Comparison of ENCODE assay signal across 8 cellular contexts in the genomic region with DNA sequence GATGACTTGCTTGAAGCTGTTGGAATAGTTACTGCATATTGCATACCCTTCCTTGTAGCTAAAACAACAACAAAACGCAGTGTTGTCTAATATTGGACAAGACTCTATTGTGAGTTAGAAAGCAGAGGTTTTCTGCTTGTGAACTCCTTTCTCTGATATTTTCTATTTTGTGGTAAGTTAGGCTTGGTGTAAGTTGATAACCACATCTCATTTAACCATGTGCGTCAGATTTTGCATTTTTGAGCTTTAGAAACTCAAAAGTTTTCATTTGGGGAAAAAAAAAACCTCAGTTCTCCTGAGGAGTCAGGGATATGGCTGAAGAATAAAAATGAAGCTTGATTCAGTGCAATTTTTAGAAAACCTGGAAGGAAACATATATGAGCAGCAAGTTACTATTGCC. TPM values are rescaled to one million over a fixed set of nuclear protein-coding genes. Genes with fewer than 3 reads are reported as not detected.
DNase-seq lines count a peak whose midpoint lies in the region; ATAC-seq, FAIRE-seq and TF ChIP-seq lines count a peak whose summit lies in the region.

No MANE protein-coding gene starts in this region.

- H3K79me2 ChIP-seq in keratinocyte (ENCODE audit: control insufficient read depth, insufficient read depth, low read length), result peaks cover 64% of the 10 kb centered on the region

- H2BK20ac ChIP-seq in IMR-90 (ENCODE audit: low read depth, low read length), result no peak overlapping the region

- CTCF ChIA-PET in IMR-90 (lab: Yijun Ruan, JAX), result no interaction called here

- H3K27ac Mint-ChIP-seq in activated naive CD8-positive, alpha-beta T cell treated with anti-CD3 and anti-CD28 coated beads, Interleukin-2, amount 50 U/mL, for 24 hours, result peak overlapping the region; percentile 78

- no peaks in the 10 kb centered on the region for H3K9me3 ChIP-seq in IMR-90 (ENCODE audit: control insufficient read depth, insufficient read depth, low read length)
- no peaks in the 10 kb centered on the region for H3K9me3 ChIP-seq in keratinocyte (ENCODE audit: control insufficient read depth, low read depth, low read length)
- no peaks in the 10 kb centered on the region for H3K9me3 ChIP-seq in stomach smooth muscle (ENCODE audit: control insufficient read depth in 2 of 2, low read length in 2 of 2)

- peak overlapping the region; percentile 91 for H3K23ac ChIP-seq in IMR-90 (ENCODE audit: low read depth, low read length)

- H2BK15ac ChIP-seq in IMR-90 (ENCODE audit: low read depth, low read length), result no peak overlapping the region

- H3K4me1 Mint-ChIP-seq in activated naive CD8-positive, alpha-beta T cell treated with anti-CD3 and anti-CD28 coated beads, Interleukin-2, amount 50 U/mL, for 24 hours, result peaks cover 55% of the 10 kb centered on the region

- H3K36me3 ChIP-seq in IMR-90 (ENCODE audit: control insufficient read depth, insufficient read depth, low read length) (peaks cover 8% of the 10 kb centered on the region; the same call in 1 of the 2 replicates), keratinocyte (ENCODE audit: control insufficient read depth in 2 of 2, extremely low read depth in 1 of 2, insufficient read depth in 2 of 2, low read length in 2 of 2) (peaks cover 6 to 10% of the 10 kb centered on the region in 2 experiments), stomach smooth muscle (ENCODE audit: control insufficient read depth in 2 of 2, insufficient read depth in 2 of 2, low read length in 2 of 2) (peaks cover 3 to 6% of the 10 kb centered on the region in 2 donors)

- peaks cover 0 to 31% of the 10 kb centered on the region in 2 experiments; a peak in 3 of 4 replicates for H3K79me1 ChIP-seq in IMR-90 (ENCODE audit: low read depth in 1 of 2, low read length in 2 of 2)

- H3K36me3 Mint-ChIP-seq in activated naive CD8-positive, alpha-beta T cell treated with anti-CD3 and anti-CD28 coated beads, Interleukin-2, amount 50 U/mL, for 24 hours (ENCODE audit: low read depth), result peaks cover 45% of the 10 kb centered on the region

- H3K9me1 ChIP-seq in IMR-90 (ENCODE audit: insufficient read depth, low read length) (no peaks in the 10 kb centered on the region), keratinocyte (ENCODE audit: control insufficient read depth, extremely low read depth, insufficient read depth, low read length) (no peaks in the 10 kb centered on the region)

- peak overlapping the region in 1 of 2 experiments; percentile 57; a peak in 1 of 4 replicates for H4K8ac ChIP-seq in IMR-90 (ENCODE audit: low read depth in 2 of 2, low read length in 2 of 2)

- no peaks in the 10 kb centered on the region for H3K9me3 Mint-ChIP-seq in activated naive CD8-positive, alpha-beta T cell treated with anti-CD3 and anti-CD28 coated beads, Interleukin-2, amount 50 U/mL, for 24 hours

- BruUV-seq in IMR-90 (replicated peaks; lab: Mats Ljungman, UMichigan), result no TSS peak

- H3K27me3 ChIP-seq in IMR-90 (ENCODE audit: control insufficient read depth, insufficient read depth, low read length) (no peaks in the 10 kb centered on the region), keratinocyte (ENCODE audit: control insufficient read depth, extremely low read depth, insufficient read depth, low read length) (no peaks in the 10 kb centered on the region), stomach smooth muscle (ENCODE audit: control insufficient read depth in 1 of 2, insufficient read depth in 2 of 2, low read length in 2 of 2) (no peaks in the 10 kb centered on the region)

- peak overlapping the region; percentile 97 for H2AK9ac ChIP-seq in IMR-90 (replicated peaks; ENCODE audit: low read depth, low read length, poor library complexity)

- H2BK5ac ChIP-seq in IMR-90 (ENCODE audit: low read depth, low read length, poor library complexity, severe bottlenecking), result peak overlapping the region; percentile 79

- peak overlapping the region; percentile 24; the same call in 1 of the 2 replicates for H4K91ac ChIP-seq in IMR-90 (ENCODE audit: insufficient read depth, low read depth, low read length)

- H3K4me1 ChIP-seq in IMR-90 (ENCODE audit: control insufficient read depth, insufficient read depth, low read length), result peaks cover 2% of the 10 kb centered on the region
- peaks cover 14% of the 10 kb centered on the region for H3K4me1 ChIP-seq in keratinocyte (ENCODE audit: control insufficient read depth, extremely low read depth, insufficient read depth, low read length)
- peaks cover 15% of the 10 kb centered on the region for H3K4me1 ChIP-seq in stomach smooth muscle (ENCODE audit: control insufficient read depth, insufficient read depth, low read length)

- no peak overlapping the region; the same call in 1 of the 2 replicates for H3K4ac ChIP-seq in IMR-90 (ENCODE audit: low read depth, low read length)

- peak overlapping the region; percentile 91 for H3K4me3 Mint-ChIP-seq in activated naive CD8-positive, alpha-beta T cell treated with anti-CD3 and anti-CD28 coated beads, Interleukin-2, amount 50 U/mL, for 24 hours

- TF ChIP-seq CTCF in IMR-90 (conservative IDR thresholded peaks at IDR 0.05; ENCODE audit: low read depth, low read length) (no peak), keratinocyte (optimal IDR thresholded peaks at IDR 0.05 in 1 of 3, IDR thresholded peaks at IDR 0.05 in 1 of 3, conservative IDR thresholded peaks at IDR 0.05 in 1 of 3; ENCODE audit: extremely low read depth in 1 of 3, insufficient read depth in 2 of 3, low read length in 3 of 3) (no peak)

- H2BK120ac ChIP-seq in IMR-90 (ENCODE audit: low read depth, low read length), result no peak overlapping the region

- intact Hi-C loops in IMR-90 (cut with micrococcal nuclease), result no loop called here

- dilution Hi-C loops in IMR-90 (cut with HindIII; ENCODE audit: low sequenced_read_pairs, unreplicated experiment) (no loop called here), keratinocyte (cut with MboI; ENCODE audit: extremely low pct_ligation_motif_present, low sequenced_read_pairs) (no loop called here)

- no peak for ATAC-seq in IMR-90 (ENCODE audit: low read depth)
- ATAC-seq in activated naive CD8-positive, alpha-beta T cell treated with anti-CD3 and anti-CD28 coated beads, Interleukin-2, amount 50 U/mL, for 24 hours, result no peak
- no peak for ATAC-seq in GM19351 (IDR thresholded peaks at IDR 0.05; ENCODE audit: unreplicated experiment)

- peak overlapping the region; percentile 99; the same call in 1 of the 2 replicates for H3K9ac ChIP-seq in IMR-90 (ENCODE audit: low read depth, low read length)
- H3K9ac ChIP-seq in keratinocyte (ENCODE audit: control insufficient read depth, extremely low read depth, insufficient read depth, low read length), result peak overlapping the region; percentile 100
- peak overlapping the region; percentile 99 to 100 for H3K9ac ChIP-seq in stomach smooth muscle (ENCODE audit: low read length in 2 of 2)

- in situ Hi-C loops in IMR-90 (cut with MboI; ENCODE audit: low sequenced_read_pairs), result no loop called here

- peak overlapping the region; percentile 98; the same call in 1 of the 2 replicates for H3K27ac ChIP-seq in IMR-90 (ENCODE audit: insufficient read depth, low read length)
- peak overlapping the region; percentile 99 for H3K27ac ChIP-seq in keratinocyte (ENCODE audit: control insufficient read depth, insufficient read depth, low read length)
- peak overlapping the region; percentile 100 for H3K27ac ChIP-seq in stomach smooth muscle (ENCODE audit: low read length)

- H3K4me3 ChIP-seq in IMR-90 (ENCODE audit: insufficient read depth, low read depth, low read length) (peak overlapping the region; percentile 97), keratinocyte (ENCODE audit: control insufficient read depth in 2 of 3, extremely low read depth in 1 of 3, insufficient read depth in 2 of 3, low read depth in 1 of 3, low read length in 3 of 3) (peak overlapping the region; percentile 75 to 96 (median 90)), stomach smooth muscle (ENCODE audit: low read length in 2 of 2) (peak overlapping the region; percentile 97)

- H4K5ac ChIP-seq in IMR-90 (ENCODE audit: low read depth, low read length), result peak overlapping the region; percentile 14; the same call in 1 of the 2 replicates

- no peak for TF ChIP-seq POLR2A in IMR-90 (IDR thresholded peaks at IDR 0.05; ENCODE audit: low read depth, low read length)

- POLR2A ChIA-PET in IMR-90 (lab: Charles Lee; ENCODE audit: unreplicated experiment), result no interaction called here

- peaks cover 59% of the 10 kb centered on the region for H4K20me1 ChIP-seq in IMR-90 (ENCODE audit: insufficient read depth, low read length)
- H4K20me1 ChIP-seq in keratinocyte (ENCODE audit: control insufficient read depth, extremely low read depth, insufficient read depth, low read length), result peaks cover 9% of the 10 kb centered on the region

- H2AK5ac ChIP-seq in IMR-90 (ENCODE audit: low read depth, low read length), result no peak overlapping the region; the same call in 1 of the 2 replicates

- H2AFZ ChIP-seq in IMR-90 (replicated peaks; ENCODE audit: low read length, poor library complexity) (no peak overlapping the region), keratinocyte (ENCODE audit: control insufficient read depth, low read length) (no peak overlapping the region)

- H3K18ac ChIP-seq in IMR-90 (ENCODE audit: low read depth, low read length), result no peak overlapping the region

- no peak for TF ChIP-seq RAD21 in IMR-90 (IDR thresholded peaks at IDR 0.05; ENCODE audit: low read length)

- no peak for FAIRE-seq in keratinocyte (lab: Jason Lieb, UNC)

- H3K4me2 ChIP-seq in IMR-90 (ENCODE audit: low read depth, low read length) (peak overlapping the region; percentile 98), keratinocyte (ENCODE audit: control insufficient read depth, extremely low read depth, insufficient read depth, low read depth, low read length) (peak overlapping the region; percentile 77)

- H3K27me3 Mint-ChIP-seq in activated naive CD8-positive, alpha-beta T cell treated with anti-CD3 and anti-CD28 coated beads, Interleukin-2, amount 50 U/mL, for 24 hours, result no peaks in the 10 kb centered on the region

- WGBS in IMR-90 (ENCODE audit: extremely low coverage in 2 of 2, insufficient read length in 1 of 2), 2 experiments, result no CpG with 5 or more reads among the region's 2 CpGs

- no peak for DNase-seq in IMR-90
- DNase-seq in activated naive CD8-positive, alpha-beta T cell treated with anti-CD3 and anti-CD28 coated beads, Interleukin-2, amount 50 U/mL, for 24 hours, result no peak
- no peak for DNase-seq in keratinocyte (ENCODE audit: low read depth, low spot score)
- no peak for DNase-seq in mesenteric fat pad (ENCODE audit: low spot score)
- DNase-seq in NK-92 (lab: John Stamatoyannopoulos, UW; ENCODE audit: unreplicated experiment), result no peak
- no peak for DNase-seq in central memory CD4-positive, alpha-beta T cell

- peak overlapping the region; percentile 74 for H3K14ac ChIP-seq in IMR-90 (replicated peaks; ENCODE audit: low read depth, low read length)

- peak overlapping the region; percentile 45 for H3K56ac ChIP-seq in IMR-90 (ENCODE audit: extremely low read depth, insufficient read depth, low read length)

RNA-seq across cellular contexts. Expression of a gene that starts 1.5 kb away (rescaled TPM):
- total RNA-seq in IMR-90 (2012; rRNA removed) (41.2 and 41.9 TPM in 2 replicates), mesenteric fat pad (164 TPM)
- polyA plus RNA-seq in IMR-90 (2012; rRNA removed) (24.0 and 25.5 TPM in 2 replicates), keratinocyte (46.9 to 70.6 TPM (median 50.6 TPM) in 3 replicates)
- 17.1 and 21.0 TPM in 2 replicates for polyA plus RNA-seq in IMR-90 (2012; cell fraction: cytosol; rRNA removed)
- 26.6 and 79.4 TPM in 2 replicates for polyA plus RNA-seq in IMR-90 (2012; cell fraction: nucleus; rRNA removed; ENCODE audit: low replicate concordance)
- polyA plus RNA-seq in keratinocyte (2011; ENCODE audit: low read depth), result 111 TPM
- polyA plus RNA-seq in keratinocyte (2011; cell fraction: cytosol; rRNA removed), result 35.0 and 71.0 TPM in 2 replicates
- 68.3 and 71.7 TPM in 2 replicates for polyA plus RNA-seq in keratinocyte (2011; cell fraction: nucleus; rRNA removed)
- polyA plus RNA-seq in keratinocyte (2012; ENCODE audit: low replicate concordance), result 51.0 and 51.5 TPM in 2 replicates
- polyA minus RNA-seq in keratinocyte, result 73.3 to 163 TPM (median 117 TPM) in 3 replicates
- polyA minus RNA-seq in keratinocyte (2011; cell fraction: cytosol; rRNA and poly(A)+ RNA removed), result 53.3 TPM
- polyA minus RNA-seq in keratinocyte (2011; cell fraction: nucleus; rRNA and poly(A)+ RNA removed), result 40.6 and 131 TPM in 2 replicates
